In the genomic region with DNA sequence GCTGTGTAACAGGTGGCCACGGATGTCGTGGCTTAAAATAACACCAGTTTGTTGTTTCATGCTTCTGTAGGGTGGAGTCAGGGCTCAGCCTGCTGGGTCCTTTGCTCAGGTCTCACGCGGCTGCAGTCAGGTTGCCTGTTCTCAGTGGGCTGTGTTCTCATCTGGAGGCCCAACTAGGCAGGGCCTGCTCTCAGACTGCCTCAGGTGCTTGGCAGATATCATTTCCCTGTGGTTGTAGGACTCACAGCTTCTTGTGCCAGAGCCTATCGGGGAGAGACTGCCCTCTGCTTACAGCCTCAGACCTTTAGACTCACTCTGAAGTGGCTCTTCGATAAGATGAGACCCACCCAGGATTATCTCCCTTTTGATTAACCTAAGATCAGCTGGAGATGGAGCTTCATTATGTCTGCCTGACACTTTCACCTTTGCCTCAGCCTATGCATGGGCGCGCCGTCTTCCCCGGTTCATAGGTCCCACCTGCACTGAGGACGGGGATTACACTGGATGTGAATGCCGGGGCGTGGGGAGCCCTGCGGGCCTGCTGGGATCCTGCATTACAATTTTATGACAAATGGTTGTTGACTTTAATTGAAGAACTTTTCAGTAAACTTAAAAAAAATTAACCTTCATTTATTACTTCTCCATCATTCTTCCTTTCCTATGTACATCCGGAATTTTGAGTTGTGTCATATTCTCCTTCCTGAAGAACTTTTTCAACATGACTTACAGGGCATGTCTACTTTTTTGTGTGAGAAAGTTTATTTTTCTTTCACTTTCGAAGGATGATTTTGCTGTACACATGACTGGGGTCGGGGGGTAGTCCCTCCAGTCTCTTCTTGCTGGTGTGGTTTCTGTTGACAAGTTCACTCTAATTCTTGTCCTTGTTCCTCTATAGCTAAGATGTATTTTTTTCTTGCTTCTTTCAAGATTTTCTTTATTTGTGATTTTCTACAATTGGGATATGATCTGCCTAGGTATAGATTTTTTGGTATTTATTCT, we compare ENCODE assay signal across 8 cellular contexts. TPM values are rescaled to one million over a fixed set of nuclear protein-coding genes. Genes with fewer than 3 reads are reported as not detected.
DNase-seq lines count a peak whose midpoint lies in the region; ATAC-seq and TF ChIP-seq lines count a peak whose summit lies in the region.

No MANE protein-coding gene starts in this region.

- no peak overlapping the region for H3K27ac ChIP-seq in CD8-positive, alpha-beta memory T cell (ENCODE audit: low read depth, low read length)
- H3K27ac ChIP-seq in foreskin keratinocyte: no peak overlapping the region

- H3K4me3 Mint-ChIP-seq in CD8-positive, alpha-beta memory T cell: peak overlapping the region in 5 of 7 donors; percentile 0 to 24 (median 7)
- H3K4me3 Mint-ChIP-seq in effector memory CD8-positive, alpha-beta T cell: peak overlapping the region; percentile 11 to 47

- peaks cover 26% of the 10 kb centered on the region for H3K4me1 ChIP-seq in CD8-positive, alpha-beta memory T cell (ENCODE audit: insufficient read depth, low read length)
- peaks cover 4% of the 10 kb centered on the region for H3K4me1 ChIP-seq in foreskin keratinocyte

- no peak for TF ChIP-seq CTCF in foreskin keratinocyte (conservative IDR thresholded peaks at IDR 0.05)

- ATAC-seq in GM19452 (IDR thresholded peaks at IDR 0.05; ENCODE audit: unreplicated experiment): peak; percentile 50
- ATAC-seq in HG03439 (IDR thresholded peaks at IDR 0.05; ENCODE audit: unreplicated experiment): peak; percentile 75
- ATAC-seq in effector memory CD8-positive, alpha-beta T cell (replicated peaks): peak; percentile 55
- ATAC-seq in foreskin keratinocyte: no peak

- H3K27ac Mint-ChIP-seq in CD8-positive, alpha-beta memory T cell: peak overlapping the region in 4 of 8 donors; percentile 0 to 57 (median 17)
- H3K27ac Mint-ChIP-seq in effector memory CD8-positive, alpha-beta T cell: peak overlapping the region in 1 of 2 donors; percentile 52

- H3K4me1 Mint-ChIP-seq in CD8-positive, alpha-beta memory T cell: peaks cover 42 to 75% (median 60%) of the 10 kb centered on the region in 3 donors
- H3K4me1 Mint-ChIP-seq in effector memory CD8-positive, alpha-beta T cell (ENCODE audit: low read depth in 2 of 2): peaks cover 27 to 50% of the 10 kb centered on the region in 2 donors

- CTCF ChIA-PET in CD8-positive, alpha-beta memory T cell (lab: Charles Lee): no interaction called here

- DNase-seq in CD8-positive, alpha-beta memory T cell: peak in 1 of 5 donors; percentile 30
- no peak for DNase-seq in effector memory CD8-positive, alpha-beta T cell
- DNase-seq in foreskin keratinocyte (no peak), NCI-H69 (lab: John Stamatoyannopoulos, UW) (no peak), A172 (ENCODE audit: low spot score) (no peak)
- DNase-seq in central memory CD4-positive, alpha-beta T cell: no peak

- POLR2A ChIA-PET in CD8-positive, alpha-beta memory T cell (lab: Charles Lee): no interaction called here

- H3K36me3 ChIP-seq in CD8-positive, alpha-beta memory T cell (ENCODE audit: insufficient read depth, low read length): no peaks in the 10 kb centered on the region

- no peaks in the 10 kb centered on the region for H3K9me3 ChIP-seq in CD8-positive, alpha-beta memory T cell (ENCODE audit: low read length)

- no peaks in the 10 kb centered on the region for H3K27me3 Mint-ChIP-seq in CD8-positive, alpha-beta memory T cell
- H3K27me3 Mint-ChIP-seq in effector memory CD8-positive, alpha-beta T cell: no peaks in the 10 kb centered on the region

- peaks cover 0 to 8% (median 0%) of the 10 kb centered on the region in 5 donors for H3K9me3 Mint-ChIP-seq in CD8-positive, alpha-beta memory T cell
- H3K9me3 Mint-ChIP-seq in effector memory CD8-positive, alpha-beta T cell: no peaks in the 10 kb centered on the region

- H3K27me3 ChIP-seq in CD8-positive, alpha-beta memory T cell (ENCODE audit: insufficient read depth, low read length, poor library complexity, severe bottlenecking): no peaks in the 10 kb centered on the region
- no peaks in the 10 kb centered on the region for H3K27me3 ChIP-seq in foreskin keratinocyte

- H3K36me3 Mint-ChIP-seq in CD8-positive, alpha-beta memory T cell: peaks cover 0 to 3% (median 2%) of the 10 kb centered on the region in 3 donors
- peaks cover 7% of the 10 kb centered on the region for H3K36me3 Mint-ChIP-seq in effector memory CD8-positive, alpha-beta T cell (ENCODE audit: insufficient read depth)

- peak overlapping the region; percentile 8 for H3K4me3 ChIP-seq in CD8-positive, alpha-beta memory T cell (ENCODE audit: low read length)

RNA-seq across cellular contexts. Expression of a gene that starts 55.5 kb away (rescaled TPM):
- 1 to 10 TPM; 4.8 to 6.1 TPM for total RNA-seq in CD8-positive, alpha-beta memory T cell
- 1.1 TPM for polyA plus RNA-seq in CD8-positive, alpha-beta memory T cell
- total RNA-seq in foreskin keratinocyte: 16.2 and 16.7 TPM in 2 replicates
- 8.8 and 10.6 TPM in 2 replicates for polyA plus RNA-seq in foreskin keratinocyte
- 13.1 and 15.7 TPM in 2 replicates for total RNA-seq in A172 (2014; rRNA removed; shearing (Covaris generic))
